ENCODE assay signal across 10 cellular contexts in genomic region chr19:40184273-40184672, GRCh38. TPM values are rescaled to one million over a fixed set of nuclear protein-coding genes. Genes with fewer than 3 reads are reported as not detected.
"Had no signal": no experiment of that assay in that cellular context is flagged by ENCODE, and none has a peak within 500 bp of the region (broad histone marks: within the 10 kb centered on the region; RNA-seq: fewer than 3 reads in every experiment).

No MANE protein-coding gene starts in this region.

- H3K9ac ChIP-seq: KMS-11 had no signal

- H3K27ac ChIP-seq: HL-60, KMS-11 had no signal

- DNase-seq: IMR-90, Karpas-422, Kasumi-1, KBM-7, KG1 had no signal

- H3K4me2 ChIP-seq: KMS-11 had no signal

- FAIRE-seq: HTR-8/SVneo had no signal

RNA-seq across cellular contexts. Expression of gene TTC9B, which starts 33.9 kb away (rescaled TPM):
- total RNA-seq: IMR-90 had no signal
- polyA plus RNA-seq: IgD-negative memory B cell, IMR-90 had no signal

RNA-seq across cellular contexts. Expression of gene CCNP, which starts 42.2 kb away (rescaled TPM):
- total RNA-seq: HT1080 had no signal
- polyA plus RNA-seq: IgD-negative memory B cell had no signal
